ENCODE assay signal across 11 cellular contexts in the genomic region with DNA sequence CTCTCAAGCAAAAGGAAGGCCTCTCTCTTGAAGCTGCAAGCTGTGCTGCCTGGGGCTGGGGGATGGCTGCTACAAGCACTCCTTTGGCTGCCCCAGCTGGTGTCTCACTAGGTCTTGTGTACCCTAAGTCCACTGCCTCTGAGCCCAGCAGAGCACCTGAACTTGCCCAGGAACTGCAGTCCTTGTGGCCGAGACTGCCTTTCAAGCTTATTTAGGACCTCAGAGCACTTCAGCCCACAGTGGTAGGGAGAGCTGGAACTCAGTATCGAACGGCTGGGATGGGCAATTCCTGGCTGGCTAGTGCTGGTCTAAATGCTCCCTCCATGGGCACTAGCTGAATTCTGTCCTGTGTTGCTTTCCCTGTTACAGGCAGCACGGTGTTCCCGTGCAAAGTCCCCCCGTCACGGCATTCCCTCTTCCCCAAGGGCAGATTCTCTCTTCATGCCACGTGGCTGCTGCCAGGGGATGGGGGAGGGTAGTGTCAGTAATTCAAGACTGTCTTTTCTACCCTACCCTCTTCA. TPM values are rescaled to one million over a fixed set of nuclear protein-coding genes. Genes with fewer than 3 reads are reported as not detected.
"Had no signal": no experiment of that assay in that cellular context is flagged by ENCODE, and none has a peak within 500 bp of the region (broad histone marks: within the 10 kb centered on the region; RNA-seq: fewer than 3 reads in every experiment).

No MANE protein-coding gene starts in this region.

- H3K79me2 ChIP-seq: hepatocyte had no signal

- ATAC-seq: activated CD4-positive, alpha-beta T cell treated with anti-CD3 and anti-CD28 coated beads for 36 hours; gastroesophageal sphincter had no signal

- H3K9me3 Mint-ChIP-seq: activated CD4-positive, alpha-beta memory T cell treated with anti-CD3 and anti-CD28 coated beads, Interleukin-2, amount 10 ng/mL, durations not matched to agents 7 days and 5 days; activated T-helper 1 cell treated with anti-CD3 and anti-CD28 coated beads, Interleukin-12 subunit alpha, Interleukin-12 subunit beta, Interleukin-2, Interleukin-4 antibody, amounts not matched to agents 30 ng/mL and 10 ng/mL and 1 ng/mL, durations not matched to agents 14 hours and 24 hours and 36 hours; T-helper 2 cell treated with Interferon-gamma antibody and Interleukin-4, amounts not matched to agents 5 μg/mL and 100 μg/mL, for 36 hours had no signal

- H3K4me3 ChIP-seq: gastroesophageal sphincter, hepatocyte, smooth muscle cell, tibial artery had no signal

- H3K4me1 ChIP-seq: gastroesophageal sphincter, tibial artery had no signal

- H3K4me2 ChIP-seq: hepatocyte, smooth muscle cell had no signal

- DNase-seq: activated CD4-positive, alpha-beta memory T cell treated with anti-CD3 and anti-CD28 coated beads, Interleukin-2, amount 10 ng/mL, durations not matched to agents 7 days and 5 days; activated CD4-positive, alpha-beta T cell treated with anti-CD3 and anti-CD28 coated beads for 36 hours; activated naive CD4-positive, alpha-beta T cell; tibial artery had no signal

- H3K9me3 ChIP-seq: gastroesophageal sphincter had no signal

- H3K4me3 Mint-ChIP-seq: activated CD4-positive, alpha-beta memory T cell treated with anti-CD3 and anti-CD28 coated beads, Interleukin-2, amount 10 ng/mL, durations not matched to agents 7 days and 5 days; activated CD4-positive, alpha-beta T cell treated with anti-CD3 and anti-CD28 coated beads for 36 hours; activated T-helper 1 cell treated with anti-CD3 and anti-CD28 coated beads, Interleukin-12 subunit alpha, Interleukin-12 subunit beta, Interleukin-2, Interleukin-4 antibody, amounts not matched to agents 30 ng/mL and 10 ng/mL and 1 ng/mL, durations not matched to agents 14 hours and 24 hours and 36 hours; nephron; T-helper 2 cell treated with Interferon-gamma antibody and Interleukin-4, amounts not matched to agents 5 μg/mL and 100 μg/mL, for 36 hours had no signal

- H3K27ac ChIP-seq: gastroesophageal sphincter, hepatocyte, tibial artery had no signal

- H3K4me1 Mint-ChIP-seq: activated CD4-positive, alpha-beta memory T cell treated with anti-CD3 and anti-CD28 coated beads, Interleukin-2, amount 10 ng/mL, durations not matched to agents 7 days and 5 days; activated CD4-positive, alpha-beta T cell treated with anti-CD3 and anti-CD28 coated beads for 36 hours had no signal

- H2AFZ ChIP-seq: hepatocyte had no signal

- H3K27ac Mint-ChIP-seq: activated CD4-positive, alpha-beta memory T cell treated with anti-CD3 and anti-CD28 coated beads, Interleukin-2, amount 10 ng/mL, durations not matched to agents 7 days and 5 days; activated CD4-positive, alpha-beta T cell treated with anti-CD3 and anti-CD28 coated beads for 36 hours; activated T-helper 1 cell treated with anti-CD3 and anti-CD28 coated beads, Interleukin-12 subunit alpha, Interleukin-12 subunit beta, Interleukin-2, Interleukin-4 antibody, amounts not matched to agents 30 ng/mL and 10 ng/mL and 1 ng/mL, durations not matched to agents 14 hours and 24 hours and 36 hours; nephron; T-helper 2 cell treated with Interferon-gamma antibody and Interleukin-4, amounts not matched to agents 5 μg/mL and 100 μg/mL, for 36 hours had no signal

- H3K27me3 ChIP-seq: gastroesophageal sphincter, hepatocyte, tibial artery had no signal

- H3K36me3 ChIP-seq: gastroesophageal sphincter, tibial artery had no signal

RNA-seq across cellular contexts. Expression of a gene that starts 25.9 kb away (rescaled TPM):
- total RNA-seq: hepatocyte had no signal
- polyA plus RNA-seq: fibroblast of lung, smooth muscle cell had no signal
